31 cellular contexts compared by ENCODE assay signal in genomic region chr13:23081901-23082300, GRCh38.
"Had no signal": no experiment of that assay in that cellular context is flagged by ENCODE, and none has a peak within 500 bp of the region (broad histone marks: within the 10 kb centered on the region; RNA-seq: fewer than 3 reads in every experiment).

No MANE protein-coding gene starts in this region.

- H3K27ac ChIP-seq: epithelial cell of prostate, skin epidermis, upper lobe of left lung, WERI-Rb-1 had no signal

- H3K9me3 Mint-ChIP-seq: activated CD4-positive, alpha-beta memory T cell treated with anti-CD3 and anti-CD28 coated beads for 36 hours; activated CD4-positive, alpha-beta T cell treated with anti-CD3 and anti-CD28 coated beads, Interleukin-2, amount 10 ng/mL, durations not matched to agents 24 days and 14 days; activated naive CD4-positive, alpha-beta T cell treated with anti-CD3 and anti-CD28 coated beads, Interleukin-2, amount 50 U/mL, for 24 hours; central memory CD8-positive, alpha-beta T cell; memory B cell; stimulated activated effector memory CD8-positive, alpha-beta T cell treated with anti-CD3 and anti-CD28 coated beads, Interleukin-12 subunit alpha, Interleukin-12 subunit beta, amount 100 ng/mL, for 72 hours; stimulated activated naive CD8-positive, alpha-beta T cell treated with anti-CD3 and anti-CD28 coated beads, Interleukin-15, Interleukin-2, amounts not matched to agents 100 ng/mL and 50 ng/mL, for 24 hours; T-helper 1 cell treated with Interleukin-12 subunit alpha and Interleukin-12 subunit beta and Interleukin-4 antibody, amounts not matched to agents 30 μg/mL and 1 μg/mL, for 36 hours had no signal

- DNase-seq: activated CD4-positive, alpha-beta memory T cell treated with anti-CD3 and anti-CD28 coated beads for 36 hours; activated CD4-positive, alpha-beta T cell treated with anti-CD3 and anti-CD28 coated beads, Interleukin-2, amount 10 ng/mL, durations not matched to agents 24 days and 14 days; activated CD8-positive, alpha-beta memory T cell treated with anti-CD3 and anti-CD28 coated beads, Interleukin-2, amount 50 U/mL, for 4 hours; activated gamma-delta T cell treated with Interleukin-2 at 50 U/mL for 16 hours; activated T-cell treated with anti-CD3 and anti-CD28 coated beads, Interleukin-2, amount 50 U/mL, for 1 hour; dermis blood vessel endothelial cell; effector CD8-positive, alpha-beta T cell; hippocampal formation; kidney; left colon; midbrain; naive thymus-derived CD8-positive, alpha-beta T cell; retina; stimulated activated CD4-positive, alpha-beta T cell treated with anti-CD3 and anti-CD28 coated beads, Interleukin-4, amount 100 ng/mL, for 24 hours; T1000; upper lobe of left lung; WERI-Rb-1 had no signal

- H3K36me3 Mint-ChIP-seq: activated CD4-positive, alpha-beta memory T cell treated with anti-CD3 and anti-CD28 coated beads for 36 hours; activated naive CD4-positive, alpha-beta T cell treated with anti-CD3 and anti-CD28 coated beads, Interleukin-2, amount 50 U/mL, for 24 hours; memory B cell; stimulated activated effector memory CD8-positive, alpha-beta T cell treated with anti-CD3 and anti-CD28 coated beads, Interleukin-12 subunit alpha, Interleukin-12 subunit beta, amount 100 ng/mL, for 72 hours had no signal

- H3K27ac Mint-ChIP-seq: activated CD4-positive, alpha-beta memory T cell treated with anti-CD3 and anti-CD28 coated beads for 36 hours; activated CD4-positive, alpha-beta T cell treated with anti-CD3 and anti-CD28 coated beads, Interleukin-2, amount 10 ng/mL, durations not matched to agents 24 days and 14 days; activated naive CD4-positive, alpha-beta T cell treated with anti-CD3 and anti-CD28 coated beads, Interleukin-2, amount 50 U/mL, for 24 hours; memory B cell; naive thymus-derived CD8-positive, alpha-beta T cell; progenitor cell of endocrine pancreas; stimulated activated effector memory CD8-positive, alpha-beta T cell treated with anti-CD3 and anti-CD28 coated beads, Interleukin-12 subunit alpha, Interleukin-12 subunit beta, amount 100 ng/mL, for 72 hours; stimulated activated naive CD8-positive, alpha-beta T cell treated with anti-CD3 and anti-CD28 coated beads, Interleukin-15, Interleukin-2, amounts not matched to agents 100 ng/mL and 50 ng/mL, for 24 hours; T-helper 1 cell treated with Interleukin-12 subunit alpha and Interleukin-12 subunit beta and Interleukin-4 antibody, amounts not matched to agents 30 μg/mL and 1 μg/mL, for 36 hours had no signal

- H3K4me3 Mint-ChIP-seq: activated CD4-positive, alpha-beta memory T cell treated with anti-CD3 and anti-CD28 coated beads for 36 hours; activated CD4-positive, alpha-beta T cell treated with anti-CD3 and anti-CD28 coated beads, Interleukin-2, amount 10 ng/mL, durations not matched to agents 24 days and 14 days; activated naive CD4-positive, alpha-beta T cell treated with anti-CD3 and anti-CD28 coated beads, Interleukin-2, amount 50 U/mL, for 24 hours; central memory CD8-positive, alpha-beta T cell; memory B cell; naive thymus-derived CD8-positive, alpha-beta T cell; stimulated activated effector memory CD8-positive, alpha-beta T cell treated with anti-CD3 and anti-CD28 coated beads, Interleukin-12 subunit alpha, Interleukin-12 subunit beta, amount 100 ng/mL, for 72 hours; stimulated activated naive CD8-positive, alpha-beta T cell treated with anti-CD3 and anti-CD28 coated beads, Interleukin-15, Interleukin-2, amounts not matched to agents 100 ng/mL and 50 ng/mL, for 24 hours; T-helper 1 cell treated with Interleukin-12 subunit alpha and Interleukin-12 subunit beta and Interleukin-4 antibody, amounts not matched to agents 30 μg/mL and 1 μg/mL, for 36 hours had no signal

- H3K36me3 ChIP-seq: upper lobe of left lung, WERI-Rb-1 had no signal

- ATAC-seq: activated CD4-positive, CD25-positive, alpha-beta regulatory T cell treated with anti-CD3 and anti-CD28 coated beads, Interleukin-2, amount 50 U/mL, for 24 hours; left colon; naive thymus-derived CD8-positive, alpha-beta T cell; sciatic nerve; stimulated activated effector memory CD8-positive, alpha-beta T cell treated with anti-CD3 and anti-CD28 coated beads, Interleukin-12 subunit alpha, Interleukin-12 subunit beta, amount 100 ng/mL, for 72 hours had no signal

- H3K27me3 Mint-ChIP-seq: activated CD4-positive, alpha-beta T cell treated with anti-CD3 and anti-CD28 coated beads, Interleukin-2, amount 10 ng/mL, durations not matched to agents 24 days and 14 days; progenitor cell of endocrine pancreas had no signal

- H3K9me3 ChIP-seq: upper lobe of left lung had no signal

- H3K4me1 ChIP-seq: upper lobe of left lung had no signal

- FAIRE-seq: bronchial epithelial cell, colon, endometrium, kidney had no signal

- H3K4me1 Mint-ChIP-seq: activated CD4-positive, alpha-beta T cell treated with anti-CD3 and anti-CD28 coated beads, Interleukin-2, amount 10 ng/mL, durations not matched to agents 24 days and 14 days; activated naive CD4-positive, alpha-beta T cell treated with anti-CD3 and anti-CD28 coated beads, Interleukin-2, amount 50 U/mL, for 24 hours; central memory CD8-positive, alpha-beta T cell; memory B cell; naive thymus-derived CD8-positive, alpha-beta T cell; stimulated activated effector memory CD8-positive, alpha-beta T cell treated with anti-CD3 and anti-CD28 coated beads, Interleukin-12 subunit alpha, Interleukin-12 subunit beta, amount 100 ng/mL, for 72 hours had no signal

- H3K27me3 ChIP-seq: upper lobe of left lung had no signal

- H3K4me3 ChIP-seq: skin epidermis, upper lobe of left lung had no signal
